8 cellular contexts compared by ENCODE assay signal in genomic region chr6:159728552-159728951, GRCh38. TPM values are rescaled to one million over a fixed set of nuclear protein-coding genes. Genes with fewer than 3 reads are reported as not detected.
DNase-seq lines count a peak whose midpoint lies in the region; ATAC-seq lines count a peak whose summit lies in the region.

No MANE protein-coding gene starts in this region.

- no peaks in the 10 kb centered on the region for H3K27me3 Mint-ChIP-seq in activated CD4-positive, alpha-beta memory T cell treated with anti-CD3 and anti-CD28 coated beads for 36 hours

- H3K27ac Mint-ChIP-seq in activated CD4-positive, alpha-beta memory T cell treated with anti-CD3 and anti-CD28 coated beads for 36 hours: peak overlapping the region; percentile 94
- peak overlapping the region; percentile 98 for H3K27ac Mint-ChIP-seq in stimulated activated effector memory CD8-positive, alpha-beta T cell treated with anti-CD3 and anti-CD28 coated beads, Interleukin-12 subunit alpha, Interleukin-12 subunit beta, amount 100 ng/mL, for 72 hours

- peak overlapping the region; percentile 89 for H3K4me3 Mint-ChIP-seq in activated CD4-positive, alpha-beta memory T cell treated with anti-CD3 and anti-CD28 coated beads for 36 hours
- H3K4me3 Mint-ChIP-seq in stimulated activated effector memory CD8-positive, alpha-beta T cell treated with anti-CD3 and anti-CD28 coated beads, Interleukin-12 subunit alpha, Interleukin-12 subunit beta, amount 100 ng/mL, for 72 hours: peak overlapping the region; percentile 93

- CTCF ChIA-PET in activated CD4-positive, alpha-beta memory T cell treated with anti-CD3 and anti-CD28 coated beads for 36 hours (lab: Charles Lee): interaction anchor here (1.6 kb wide), 1 partner anchor 37 kb away, joined by 12 read pairs; no protein-coding TSS in a partner anchor

- H3K4me1 Mint-ChIP-seq in activated CD4-positive, alpha-beta memory T cell treated with anti-CD3 and anti-CD28 coated beads for 36 hours (ENCODE audit: low read depth): peaks cover 56% of the 10 kb centered on the region
- peaks cover 38% of the 10 kb centered on the region for H3K4me1 Mint-ChIP-seq in stimulated activated effector memory CD8-positive, alpha-beta T cell treated with anti-CD3 and anti-CD28 coated beads, Interleukin-12 subunit alpha, Interleukin-12 subunit beta, amount 100 ng/mL, for 72 hours

- H3K9me3 Mint-ChIP-seq in activated CD4-positive, alpha-beta memory T cell treated with anti-CD3 and anti-CD28 coated beads for 36 hours: no peaks in the 10 kb centered on the region
- no peaks in the 10 kb centered on the region for H3K9me3 Mint-ChIP-seq in stimulated activated effector memory CD8-positive, alpha-beta T cell treated with anti-CD3 and anti-CD28 coated beads, Interleukin-12 subunit alpha, Interleukin-12 subunit beta, amount 100 ng/mL, for 72 hours

- DNase-seq in DMS 273 (lab: John Stamatoyannopoulos, UW; ENCODE audit: unreplicated experiment) (peak; percentile 40), DMS 273 treated with DMSO at 0.1 percent for 48 hours (lab: John Stamatoyannopoulos, UW) (no peak), SKM-1 treated with dmso at 0.1 percent for 144 hours (lab: John Stamatoyannopoulos, UW; ENCODE audit: unreplicated experiment) (no peak), hepatic stellate cell (ENCODE audit: low spot score) (no peak)
- no peak for DNase-seq in activated CD4-positive, alpha-beta memory T cell treated with anti-CD3 and anti-CD28 coated beads for 36 hours
- DNase-seq in stimulated activated effector memory CD8-positive, alpha-beta T cell treated with anti-CD3 and anti-CD28 coated beads, Interleukin-12 subunit alpha, Interleukin-12 subunit beta, amount 100 ng/mL, for 72 hours (ENCODE audit: low spot score in 2 of 2): no peak
- DNase-seq in stimulated activated CD4-positive, alpha-beta T cell treated with anti-CD3 and anti-CD28 coated beads, Interleukin-1b, Interleukin-23, amount 100 ng/mL, for 48 hours: no peak

- intact Hi-C loops in activated CD4-positive, alpha-beta memory T cell treated with anti-CD3 and anti-CD28 coated beads for 36 hours (cut with micrococcal nuclease): loop anchor here (5.0 kb wide), 1 partner anchor 734 kb away; no protein-coding TSS in a partner anchor

- peaks cover 31% of the 10 kb centered on the region for H3K36me3 Mint-ChIP-seq in activated CD4-positive, alpha-beta memory T cell treated with anti-CD3 and anti-CD28 coated beads for 36 hours
- peaks cover 79% of the 10 kb centered on the region for H3K36me3 Mint-ChIP-seq in stimulated activated effector memory CD8-positive, alpha-beta T cell treated with anti-CD3 and anti-CD28 coated beads, Interleukin-12 subunit alpha, Interleukin-12 subunit beta, amount 100 ng/mL, for 72 hours

- peak overlapping the region; percentile 96 for H3K4me3 ChIP-seq in iPS-11a (ENCODE audit: low read depth, low read length)

- POLR2A ChIA-PET in activated CD4-positive, alpha-beta memory T cell treated with anti-CD3 and anti-CD28 coated beads for 36 hours (lab: Charles Lee): interaction anchor here (0.9 to 8.0 kb wide), 5 partner anchors 9 to 61 kb away, joined by 3 to 90 read pairs (median 7); partner anchors contain the start of genes MRPL18, SOD2 and TCP1

- no peak for ATAC-seq in stimulated activated effector memory CD8-positive, alpha-beta T cell treated with anti-CD3 and anti-CD28 coated beads, Interleukin-12 subunit alpha, Interleukin-12 subunit beta, amount 100 ng/mL, for 72 hours

RNA-seq across cellular contexts. Expression of gene WTAP, which starts 1.2 kb away (rescaled TPM):
- 10 to 100 TPM; 87.6 to 90.2 TPM for total RNA-seq in activated CD4-positive, alpha-beta memory T cell treated with anti-CD3 and anti-CD28 coated beads for 36 hours

RNA-seq across cellular contexts. Expression of gene ACAT2, which starts 33.3 kb away (rescaled TPM):
- 100 to 1,000 TPM; 115 to 116 TPM for total RNA-seq in activated CD4-positive, alpha-beta memory T cell treated with anti-CD3 and anti-CD28 coated beads for 36 hours

RNA-seq across cellular contexts. Expression of gene SOD2, which starts 35.5 kb away (rescaled TPM):
- 100 to 1,000 TPM; 103 to 108 TPM for total RNA-seq in activated CD4-positive, alpha-beta memory T cell treated with anti-CD3 and anti-CD28 coated beads for 36 hours
